In the genomic region with DNA sequence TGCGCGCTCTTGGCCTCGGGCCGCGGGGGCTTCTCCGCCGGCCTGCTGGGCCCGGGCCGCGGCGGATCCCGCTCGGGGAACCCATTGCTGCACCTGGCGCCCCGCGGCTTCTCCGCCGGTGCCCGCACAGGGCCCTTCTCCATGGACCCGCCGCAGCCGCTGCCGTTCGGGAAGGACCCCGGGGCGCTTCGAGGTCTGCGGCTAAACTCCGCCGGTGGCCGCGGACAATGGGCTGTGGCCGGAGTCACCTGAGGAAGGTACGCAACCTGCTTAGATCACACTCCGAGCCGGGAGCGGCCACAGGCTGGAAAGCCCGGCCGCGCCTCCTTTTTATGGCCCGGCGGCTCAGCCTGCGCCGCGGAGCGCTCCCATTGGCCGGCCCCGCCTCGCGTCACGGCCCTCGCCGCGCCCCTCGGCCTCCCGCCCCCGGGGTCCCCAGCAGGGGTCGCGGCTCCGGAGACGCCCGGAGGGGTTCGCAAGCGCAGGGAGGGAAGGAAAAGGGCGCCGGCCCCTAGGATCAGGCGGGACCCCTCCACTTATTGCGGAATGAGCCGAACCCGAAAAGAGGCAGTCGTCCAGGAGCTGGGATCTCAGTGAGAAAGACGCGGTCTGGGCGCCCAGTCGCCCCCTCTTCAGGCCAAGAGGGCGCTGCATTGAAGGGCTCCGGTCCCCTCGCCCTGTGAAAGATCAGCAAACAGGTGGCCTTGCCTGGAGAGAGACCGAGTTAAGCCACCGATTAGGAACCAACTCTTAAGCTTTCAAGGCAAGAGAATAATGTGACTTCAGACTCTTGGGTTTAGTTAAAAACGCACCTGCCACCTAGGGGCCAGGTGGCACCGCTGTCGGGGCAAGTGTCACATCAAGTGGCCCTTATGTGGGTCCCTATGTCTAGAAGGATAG, we compare ENCODE assay signal across 8 cellular contexts. TPM values are rescaled to one million over a fixed set of nuclear protein-coding genes. Genes with fewer than 3 reads are reported as not detected.
DNase-seq lines count a peak whose midpoint lies in the region; ATAC-seq, FAIRE-seq and TF ChIP-seq lines count a peak whose summit lies in the region.

A gene with protein sequence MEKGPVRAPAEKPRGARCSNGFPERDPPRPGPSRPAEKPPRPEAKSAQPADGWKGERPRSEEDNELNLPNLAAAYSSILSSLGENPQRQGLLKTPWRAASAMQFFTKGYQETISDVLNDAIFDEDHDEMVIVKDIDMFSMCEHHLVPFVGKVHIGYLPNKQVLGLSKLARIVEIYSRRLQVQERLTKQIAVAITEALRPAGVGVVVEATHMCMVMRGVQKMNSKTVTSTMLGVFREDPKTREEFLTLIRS (minus strand): TSS at position 306 of the 900 bp plus-strand sequence. CDS start 163 bp downstream, at position 143.

- peak within 1 kb of the TSS; percentile 74 to 81 (median 77) for H3K9ac ChIP-seq in skeletal muscle tissue (ENCODE audit: low read depth in 1 of 3, low read length in 3 of 3)

- H3K4me3 ChIP-seq in iPS-11a (ENCODE audit: low read depth, low read length) (peak within 1 kb of the TSS; percentile 78), skeletal muscle tissue (ENCODE audit: low read length in 3 of 3) (peak within 1 kb of the TSS; percentile 80 to 90 (median 85))

- DNase-seq in GM12892 (ENCODE audit: insufficient read length): peak; percentile 64
- peak; percentile 88 for DNase-seq in NCI-H1092 treated with DMSO at 0.1 percent for 48 hours (lab: John Stamatoyannopoulos, UW)
- peak in 46 of 58 donors; percentile 7 to 73 (median 37) for DNase-seq in anterior cingulate cortex (lab: John Stamatoyannopoulos, UW)
- no peak for DNase-seq in inferior parietal cortex (ENCODE audit: extremely low spot score)

- H3K27me3 ChIP-seq in skeletal muscle tissue (ENCODE audit: control insufficient read depth in 3 of 3, insufficient read depth in 3 of 3, low read length in 3 of 3): peaks cover 2 to 4% (median 3%) of the 10 kb centered on the region in 3 donors

- peak; percentile 88 for FAIRE-seq in GM12892 (lab: Jason Lieb, UNC)

- peak within 1 kb of the TSS; percentile 87 for H3K4me3 Mint-ChIP-seq in T-helper 1 cell treated with Interleukin-12 subunit alpha and Interleukin-12 subunit beta and Interleukin-4 antibody, amounts not matched to agents 30 μg/mL and 1 μg/mL, for 36 hours

- H3K36me3 Mint-ChIP-seq in T-helper 1 cell treated with Interleukin-12 subunit alpha and Interleukin-12 subunit beta and Interleukin-4 antibody, amounts not matched to agents 30 μg/mL and 1 μg/mL, for 36 hours (ENCODE audit: low read depth): peaks cover 8% of the 10 kb centered on the region

- peak; percentile 99 for TF ChIP-seq POLR2A in GM12892 (IDR thresholded peaks at IDR 0.05; ENCODE audit: low read depth, low read length)

- peaks cover 31% of the 10 kb centered on the region for H3K4me1 Mint-ChIP-seq in T-helper 1 cell treated with Interleukin-12 subunit alpha and Interleukin-12 subunit beta and Interleukin-4 antibody, amounts not matched to agents 30 μg/mL and 1 μg/mL, for 36 hours (ENCODE audit: low read depth)

- no peaks in the 10 kb centered on the region for H3K9me3 ChIP-seq in skeletal muscle tissue (ENCODE audit: control insufficient read depth in 3 of 3, low read length in 3 of 3)

- H3K4me1 ChIP-seq in skeletal muscle tissue (ENCODE audit: control insufficient read depth in 3 of 3, insufficient read depth in 3 of 3, low read length in 3 of 3): peaks cover 8 to 14% (median 13%) of the 10 kb centered on the region in 3 donors

- peak within 1 kb of the TSS; percentile 85 for H3K27ac Mint-ChIP-seq in T-helper 1 cell treated with Interleukin-12 subunit alpha and Interleukin-12 subunit beta and Interleukin-4 antibody, amounts not matched to agents 30 μg/mL and 1 μg/mL, for 36 hours

- no peaks in the 10 kb centered on the region for H3K9me3 Mint-ChIP-seq in T-helper 1 cell treated with Interleukin-12 subunit alpha and Interleukin-12 subunit beta and Interleukin-4 antibody, amounts not matched to agents 30 μg/mL and 1 μg/mL, for 36 hours

- no peaks in the 10 kb centered on the region for H3K27me3 Mint-ChIP-seq in T-helper 1 cell treated with Interleukin-12 subunit alpha and Interleukin-12 subunit beta and Interleukin-4 antibody, amounts not matched to agents 30 μg/mL and 1 μg/mL, for 36 hours (ENCODE audit: low read depth)

- H3K27ac ChIP-seq in skeletal muscle tissue (ENCODE audit: low read depth, low read length): peak within 1 kb of the TSS; percentile 65

- ATAC-seq in HG02623 (IDR thresholded peaks at IDR 0.05; ENCODE audit: unreplicated experiment): peak; percentile 81

- no peaks in the 10 kb centered on the region for H3K36me3 ChIP-seq in skeletal muscle tissue (ENCODE audit: control insufficient read depth in 3 of 3, insufficient read depth in 3 of 3, low read length in 3 of 3)

RNA-seq across cellular contexts. Expression of the gene that starts here (rescaled TPM):
- 22.5 TPM for polyA plus RNA-seq in GM12892 (2012; ENCODE audit: missing spikeins)
- total RNA-seq in skeletal muscle tissue: 9.9 TPM
